ENCODE assay signal across 10 cellular contexts in genomic region chr9:122125891-122126331, GRCh38. TPM values are rescaled to one million over a fixed set of nuclear protein-coding genes. Genes with fewer than 3 reads are reported as not detected.
A peak's percentile ranks its signal among the peaks of the same experiment; 100 is the strongest.
DNase-seq lines count a peak whose midpoint lies in the region; ATAC-seq, FAIRE-seq and TF ChIP-seq lines count a peak whose summit lies in the region.
"Had no signal": no experiment of that assay in that cellular context is flagged by ENCODE, and none has a peak within 500 bp of the region (broad histone marks: within the 10 kb centered on the region; RNA-seq: fewer than 3 reads in every experiment).

No MANE protein-coding gene starts in this region.

- DNase-seq in activated T-cell treated with anti-CD3 and anti-CD28 coated beads, Interleukin-2, amount 50 U/mL, for 4 hours = no peak
- DNase-seq in activated T-cell treated with anti-CD3 and anti-CD28 coated beads, Interleukin-2, amount 50 U/mL, for 1 hour = no peak
- DNase-seq in cerebellum (ENCODE audit: low spot score) (peak; percentile 24), kidney tubule cell (ENCODE audit: low spot score) (peak; percentile 62), testis (no peak), activated gamma-delta T cell treated with Interleukin-2 at 50 U/mL for 16 hours (no peak), small intestine (no peak), NCI-H748 (lab: John Stamatoyannopoulos, UW; ENCODE audit: unreplicated experiment) (no peak)

- H3K36me3 Mint-ChIP-seq in activated T-cell treated with anti-CD3 and anti-CD28 coated beads, Interleukin-2, amount 50 U/mL, for 4 hours (ENCODE audit: insufficient read depth) = no peaks in the 10 kb centered on the region

- H3K36me3 ChIP-seq in testis (ENCODE audit: low read depth, missing control alignments) = no peaks in the 10 kb centered on the region
- no peaks in the 10 kb centered on the region for H3K36me3 ChIP-seq in small intestine (ENCODE audit: control insufficient read depth in 2 of 2, insufficient read depth in 2 of 2, low read length in 2 of 2)
- H3K36me3 ChIP-seq: BLaER1 had no signal

- H3K4me1 ChIP-seq in testis (peaks cover 7% of the 10 kb centered on the region), small intestine (ENCODE audit: control insufficient read depth in 2 of 2, insufficient read depth in 1 of 2, low read depth in 1 of 2, low read length in 1 of 2) (no peaks in the 10 kb centered on the region)
- H3K4me1 ChIP-seq: BLaER1 had no signal

- intact Hi-C loops in testis (cut with DNase I; ENCODE audit: low total_unique reads) = loop anchor here (5.0 kb wide), 1 partner anchor 226 kb away; no protein-coding TSS in a partner anchor

- H3K4me3 Mint-ChIP-seq in activated T-cell treated with anti-CD3 and anti-CD28 coated beads, Interleukin-2, amount 50 U/mL, for 4 hours = peak overlapping the region; percentile 45

- no peaks in the 10 kb centered on the region for H3K27me3 ChIP-seq in testis
- H3K27me3 ChIP-seq in small intestine (ENCODE audit: control insufficient read depth in 2 of 2, insufficient read depth in 2 of 2, low read length in 2 of 2) = peaks cover 0 to 9% of the 10 kb centered on the region in 2 donors

- no peak for TF ChIP-seq CTCF in testis (IDR thresholded peaks at IDR 0.05)

- H3K4me1 Mint-ChIP-seq in activated T-cell treated with anti-CD3 and anti-CD28 coated beads, Interleukin-2, amount 50 U/mL, for 4 hours (ENCODE audit: low read depth) = peaks cover 19% of the 10 kb centered on the region

- no peaks in the 10 kb centered on the region for H3K9me3 Mint-ChIP-seq in activated T-cell treated with anti-CD3 and anti-CD28 coated beads, Interleukin-2, amount 50 U/mL, for 4 hours

- H3K9me3 ChIP-seq in testis (no peaks in the 10 kb centered on the region), small intestine (ENCODE audit: control insufficient read depth, low read depth) (no peaks in the 10 kb centered on the region)
- H3K9me3 ChIP-seq: BLaER1 had no signal

- WGBS in testis, 2 donors = 24 to 28% methylated on average over 12 to 16 of the region's 16 CpGs
- WGBS in small intestine, 3 donors = 18 to 42% (median 20%) methylated on average over 16 of the region's 16 CpGs

- ATAC-seq in activated T-cell treated with anti-CD3 and anti-CD28 coated beads, Interleukin-2, amount 50 U/mL, for 4 hours = no peak

- TF ChIP-seq POLR2A in testis (IDR thresholded peaks at IDR 0.05) = no peak

- H3K27me3 Mint-ChIP-seq in activated T-cell treated with anti-CD3 and anti-CD28 coated beads, Interleukin-2, amount 50 U/mL, for 4 hours (ENCODE audit: low read depth) = peaks cover 36% of the 10 kb centered on the region

- FAIRE-seq in small intestine (lab: Jason Lieb, UNC) = no peak

- H3K4me3 ChIP-seq in testis (peak overlapping the region; percentile 26 to 39), small intestine (ENCODE audit: low read depth in 1 of 2, low read length in 2 of 2) (no peak overlapping the region)
- H3K4me3 ChIP-seq: BLaER1, lung had no signal

- no peak overlapping the region for H3K27ac ChIP-seq in testis
- no peak overlapping the region for H3K27ac ChIP-seq in small intestine (ENCODE audit: low read depth in 1 of 2, low read length in 1 of 2)
- H3K27ac ChIP-seq: BLaER1 had no signal

RNA-seq across cellular contexts. Expression of gene TTLL11, which starts 32.8 kb away (rescaled TPM):
- 1 to 10 TPM; 4.2 to 5.1 (median 4.7) TPM for total RNA-seq in activated T-cell treated with anti-CD3 and anti-CD28 coated beads, Interleukin-2, amount 50 U/mL, for 4 hours
- total RNA-seq in cerebellum = 22.1 TPM
- total RNA-seq in testis = 10 to 100 TPM; 17.8 to 19.8 TPM
- 36.5 TPM for polyA plus RNA-seq in testis (ENCODE audit: insufficient read depth, low read depth, low replicate concordance)
- 1 to 10 TPM; 3.2 to 4.8 (median 4.0) TPM for polyA plus RNA-seq in small intestine

RNA-seq across cellular contexts. Expression of gene NDUFA8, which starts 33.7 kb away (rescaled TPM):
- total RNA-seq in activated T-cell treated with anti-CD3 and anti-CD28 coated beads, Interleukin-2, amount 50 U/mL, for 4 hours = 10 to 100 TPM; 47.3 to 52.9 (median 50.3) TPM
- 20.0 TPM for total RNA-seq in cerebellum
- 10 to 100 TPM; 59.4 to 62.1 TPM for total RNA-seq in testis
- polyA plus RNA-seq in testis (ENCODE audit: insufficient read depth, low read depth, low replicate concordance) = 219 TPM
- 100 to 1,000 TPM; 105 to 188 (median 108) TPM for polyA plus RNA-seq in small intestine

RNA-seq across cellular contexts. Expression of gene MORN5, which starts 33.8 kb away (rescaled TPM):
- total RNA-seq in activated T-cell treated with anti-CD3 and anti-CD28 coated beads, Interleukin-2, amount 50 U/mL, for 4 hours = not detected
- 1.5 TPM for total RNA-seq in cerebellum
- 10 to 100 TPM; 19.2 to 34.7 TPM for total RNA-seq in testis
- polyA plus RNA-seq in testis (ENCODE audit: insufficient read depth, low read depth, low replicate concordance) = 183 TPM
- not detected for polyA plus RNA-seq in small intestine

Comparison
In these comparisons a context has a peak if more than half of its experiments do, and no peak if none do; other contexts are left out.
1. DNase-seq: peak in cerebellum (single experiment) and kidney tubule cell (single experiment); none in activated T-cell treated with anti-CD3 and anti-CD28 coated beads, Interleukin-2, amount 50 U/mL, for 4 hours (single experiment), activated T-cell treated with anti-CD3 and anti-CD28 coated beads, Interleukin-2, amount 50 U/mL, for 1 hour (single experiment), testis (single experiment), activated gamma-delta T cell treated with Interleukin-2 at 50 U/mL for 16 hours (single experiment), small intestine (single experiment) and NCI-H748 (single experiment).
2. H3K4me3 ChIP-seq: peak in testis (2 of 2); none in small intestine (0 of 2).